In genomic region chr17:48594412-48595106, GRCh38 we compare ENCODE assay signal across 9 cellular contexts. TPM values are rescaled to one million over a fixed set of nuclear protein-coding genes. Genes with fewer than 3 reads are reported as not detected.
A peak's percentile ranks its signal among the peaks of the same experiment; 100 is the strongest.
DNase-seq lines count a peak whose midpoint lies in the region; ATAC-seq and TF ChIP-seq lines count a peak whose summit lies in the region.
"Had no signal": no experiment of that assay in that cellular context is flagged by ENCODE, and none has a peak within 500 bp of the region (broad histone marks: within the 10 kb centered on the region; RNA-seq: fewer than 3 reads in every experiment).

No MANE protein-coding gene starts in this region.

- ATAC-seq in activated naive CD8-positive, alpha-beta T cell treated with anti-CD3 and anti-CD28 coated beads, Interleukin-2, amount 10 ng/mL, durations not matched to agents 7 days and 5 days (ENCODE audit: low read depth), result no peak
- ATAC-seq in activated naive CD8-positive, alpha-beta T cell treated with anti-CD3 and anti-CD28 coated beads, Interleukin-2, amount 50 U/mL, for 24 hours, result no peak
- ATAC-seq in upper lobe of right lung (no peak), GM21529 (IDR thresholded peaks at IDR 0.05; ENCODE audit: unreplicated experiment) (no peak)

- peak overlapping the region; percentile 55 for H3K4me3 ChIP-seq in upper lobe of right lung

- intact Hi-C loops in upper lobe of right lung (cut with DNase I), result loop anchor here (5.0 kb wide), 1 partner anchor 242 kb away; no protein-coding TSS in a partner anchor

- H3K27ac Mint-ChIP-seq in activated naive CD8-positive, alpha-beta T cell treated with anti-CD3 and anti-CD28 coated beads, Interleukin-2, amount 10 ng/mL, durations not matched to agents 7 days and 5 days, result no peak overlapping the region
- H3K27ac Mint-ChIP-seq in activated naive CD8-positive, alpha-beta T cell treated with anti-CD3 and anti-CD28 coated beads, Interleukin-2, amount 50 U/mL, for 24 hours, result no peak overlapping the region

- H3K4me3 Mint-ChIP-seq in activated naive CD8-positive, alpha-beta T cell treated with anti-CD3 and anti-CD28 coated beads, Interleukin-2, amount 10 ng/mL, durations not matched to agents 7 days and 5 days, result peak overlapping the region; percentile 84
- H3K4me3 Mint-ChIP-seq in activated naive CD8-positive, alpha-beta T cell treated with anti-CD3 and anti-CD28 coated beads, Interleukin-2, amount 50 U/mL, for 24 hours, result no peak overlapping the region

- no peaks in the 10 kb centered on the region for H3K36me3 ChIP-seq in upper lobe of right lung

- H3K36me3 Mint-ChIP-seq in activated naive CD8-positive, alpha-beta T cell treated with anti-CD3 and anti-CD28 coated beads, Interleukin-2, amount 10 ng/mL, durations not matched to agents 7 days and 5 days, result no peaks in the 10 kb centered on the region
- H3K36me3 Mint-ChIP-seq in activated naive CD8-positive, alpha-beta T cell treated with anti-CD3 and anti-CD28 coated beads, Interleukin-2, amount 50 U/mL, for 24 hours (ENCODE audit: low read depth), result no peaks in the 10 kb centered on the region

- H3K27me3 Mint-ChIP-seq in activated naive CD8-positive, alpha-beta T cell treated with anti-CD3 and anti-CD28 coated beads, Interleukin-2, amount 10 ng/mL, durations not matched to agents 7 days and 5 days, result peaks cover 91% of the 10 kb centered on the region
- H3K27me3 Mint-ChIP-seq in activated naive CD8-positive, alpha-beta T cell treated with anti-CD3 and anti-CD28 coated beads, Interleukin-2, amount 50 U/mL, for 24 hours, result peaks cover 83% of the 10 kb centered on the region

- DNase-seq in activated naive CD8-positive, alpha-beta T cell treated with anti-CD3 and anti-CD28 coated beads, Interleukin-2, amount 10 ng/mL, durations not matched to agents 7 days and 5 days, result no peak
- no peak for DNase-seq in activated naive CD8-positive, alpha-beta T cell treated with anti-CD3 and anti-CD28 coated beads, Interleukin-2, amount 50 U/mL, for 24 hours
- DNase-seq in islet precursor cell (peak; percentile 77), upper lobe of right lung (no peak)
- DNase-seq in activated CD4-positive, alpha-beta T cell treated with anti-CD3 and anti-CD28 coated beads, Interleukin-2, amount 50 U/mL, for 48 hours, result no peak

- H3K9me3 ChIP-seq in upper lobe of right lung, result no peaks in the 10 kb centered on the region

- peaks cover 92% of the 10 kb centered on the region for H3K27me3 ChIP-seq in upper lobe of right lung

- H3K27ac ChIP-seq in upper lobe of right lung, result peak overlapping the region; percentile 25

- POLR2A ChIA-PET in activated naive CD8-positive, alpha-beta T cell treated with anti-CD3 and anti-CD28 coated beads, Interleukin-2, amount 10 ng/mL, durations not matched to agents 7 days and 5 days (lab: Charles Lee), result interaction anchor here (0.8 kb wide), 1 partner anchor 544 kb away, joined by 3 read pairs; no protein-coding TSS in a partner anchor

- peaks cover 32% of the 10 kb centered on the region for H3K4me1 Mint-ChIP-seq in activated naive CD8-positive, alpha-beta T cell treated with anti-CD3 and anti-CD28 coated beads, Interleukin-2, amount 10 ng/mL, durations not matched to agents 7 days and 5 days
- peaks cover 45% of the 10 kb centered on the region for H3K4me1 Mint-ChIP-seq in activated naive CD8-positive, alpha-beta T cell treated with anti-CD3 and anti-CD28 coated beads, Interleukin-2, amount 50 U/mL, for 24 hours

- no peaks in the 10 kb centered on the region for H3K9me3 Mint-ChIP-seq in activated naive CD8-positive, alpha-beta T cell treated with anti-CD3 and anti-CD28 coated beads, Interleukin-2, amount 10 ng/mL, durations not matched to agents 7 days and 5 days
- H3K9me3 Mint-ChIP-seq in activated naive CD8-positive, alpha-beta T cell treated with anti-CD3 and anti-CD28 coated beads, Interleukin-2, amount 50 U/mL, for 24 hours, result no peaks in the 10 kb centered on the region
- H3K9me3 Mint-ChIP-seq: stimulated activated naive B cell treated with anti-CD40 and anti-IgM and Interleukin-4, amounts not matched to agents 10 μg/mL and 1 μg/mL and 100 μg/mL, for 72 hours had no signal

- H3K4me1 ChIP-seq in upper lobe of right lung, result peaks cover 28% of the 10 kb centered on the region

- TF ChIP-seq CTCF in upper lobe of right lung (IDR thresholded peaks at IDR 0.05), result no peak

RNA-seq across cellular contexts. Expression of gene HOXB5, which starts 1.0 kb away (rescaled TPM):
- not detected for total RNA-seq in activated naive CD8-positive, alpha-beta T cell treated with anti-CD3 and anti-CD28 coated beads, Interleukin-2, amount 10 ng/mL, durations not matched to agents 7 days and 5 days
- 4.4 TPM for total RNA-seq in upper lobe of right lung
- total RNA-seq: left ventricle myocardium superior, Right ventricle myocardium inferior had no signal

RNA-seq across cellular contexts. Expression of gene HOXB3, which starts 4.5 kb away (rescaled TPM):
- 10 to 100 TPM; 10.5 to 13.6 TPM for total RNA-seq in activated naive CD8-positive, alpha-beta T cell treated with anti-CD3 and anti-CD28 coated beads, Interleukin-2, amount 10 ng/mL, durations not matched to agents 7 days and 5 days
- total RNA-seq in upper lobe of right lung, result 13.3 TPM

RNA-seq across cellular contexts. Expression of gene HOXB6, which starts 10.2 kb away (rescaled TPM):
- not detected for total RNA-seq in activated naive CD8-positive, alpha-beta T cell treated with anti-CD3 and anti-CD28 coated beads, Interleukin-2, amount 10 ng/mL, durations not matched to agents 7 days and 5 days
- 4.9 TPM for total RNA-seq in upper lobe of right lung

RNA-seq across cellular contexts. Expression of gene HOXB7, which starts 16.3 kb away (rescaled TPM):
- 1 to 10 TPM in 1 of 2 experiments, under 1 TPM in 1; 0.80 to 1.0 TPM for total RNA-seq in activated naive CD8-positive, alpha-beta T cell treated with anti-CD3 and anti-CD28 coated beads, Interleukin-2, amount 10 ng/mL, durations not matched to agents 7 days and 5 days
- total RNA-seq in upper lobe of right lung, result 1.2 TPM

RNA-seq across cellular contexts. Expression of gene HOXB4, which starts 16.4 kb away (rescaled TPM):
- total RNA-seq in activated naive CD8-positive, alpha-beta T cell treated with anti-CD3 and anti-CD28 coated beads, Interleukin-2, amount 10 ng/mL, durations not matched to agents 7 days and 5 days, result 1 to 10 TPM; 5.3 to 6.4 TPM
- total RNA-seq in upper lobe of right lung, result 4.9 TPM
